Comparison of ENCODE assay signal across 28 cellular contexts in the genomic region with DNA sequence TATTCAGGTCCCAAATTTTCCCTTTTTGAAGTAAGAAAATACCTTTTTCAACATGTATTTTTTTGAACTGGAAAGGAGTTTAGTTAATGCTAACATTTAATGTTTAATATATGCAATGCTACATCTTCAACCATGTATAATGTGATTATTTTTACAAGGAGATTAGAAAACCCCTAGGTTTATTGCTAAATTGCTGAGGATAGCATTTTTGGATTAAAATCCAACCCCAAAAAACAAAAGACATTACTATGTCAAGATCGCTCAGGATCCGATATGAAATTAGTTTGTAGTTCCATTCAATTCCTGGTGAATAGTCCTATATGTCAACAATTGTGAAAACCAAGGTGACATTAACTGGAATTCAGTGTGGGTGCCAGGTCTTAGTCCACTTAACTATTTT. TPM values are rescaled to one million over a fixed set of nuclear protein-coding genes. Genes with fewer than 3 reads are reported as not detected.
DNase-seq lines count a peak whose midpoint lies in the region; ATAC-seq, FAIRE-seq and TF ChIP-seq lines count a peak whose summit lies in the region.
"Had no signal": no experiment of that assay in that cellular context is flagged by ENCODE, and none has a peak within 500 bp of the region (broad histone marks: within the 10 kb centered on the region; RNA-seq: fewer than 3 reads in every experiment).

No MANE protein-coding gene starts in this region.

- H4K20me1 ChIP-seq in HepG2 (ENCODE audit: insufficient read depth, low read length): no peaks in the 10 kb centered on the region
- no peaks in the 10 kb centered on the region for H4K20me1 ChIP-seq in H1 (replicated peaks in 1 of 2; ENCODE audit: control insufficient read depth in 1 of 2, insufficient read depth in 2 of 2, low read length in 2 of 2)
- no peaks in the 10 kb centered on the region for H4K20me1 ChIP-seq in Karpas-422 (ENCODE audit: insufficient read depth, low read depth, low read length)
- H4K20me1 ChIP-seq: BLaER1 had no signal

- H3K9me3 ChIP-seq in HepG2 (ENCODE audit: low read length) (no peaks in the 10 kb centered on the region), right lobe of liver (no peaks in the 10 kb centered on the region), SK-N-MC (ENCODE audit: low read depth, low read length) (no peaks in the 10 kb centered on the region), H1 (ENCODE audit: insufficient read depth in 2 of 2, low read depth in 1 of 2, low read length in 1 of 2) (no peaks in the 10 kb centered on the region), Karpas-422 (ENCODE audit: low read length) (peaks cover 34% of the 10 kb centered on the region)
- H3K9me3 ChIP-seq: BE2C, BLaER1 had no signal

- no peak overlapping the region for H3K4me3 Mint-ChIP-seq in osteocyte (ENCODE audit: unreplicated experiment)
- H3K4me3 Mint-ChIP-seq: CD14-positive monocyte; CD4-positive, alpha-beta memory T cell; CD4-positive, CD25-positive, alpha-beta regulatory T cell; CD8-positive, alpha-beta memory T cell had no signal

- H3K4me1 ChIP-seq in HepG2 (ENCODE audit: insufficient read depth, low read length): no peaks in the 10 kb centered on the region
- no peaks in the 10 kb centered on the region for H3K4me1 ChIP-seq in right lobe of liver
- H3K4me1 ChIP-seq in H1 (replicated peaks in 1 of 4; ENCODE audit: control insufficient read depth in 3 of 4, insufficient read depth in 4 of 4, low read length in 3 of 4): peaks cover 0 to 4% (median under 1%) of the 10 kb centered on the region in 4 experiments; a peak in 2 of 7 replicates
- no peaks in the 10 kb centered on the region for H3K4me1 ChIP-seq in Karpas-422 (ENCODE audit: low read length)
- H3K4me1 ChIP-seq: BE2C, BLaER1 had no signal

- FAIRE-seq in HepG2 (lab: Jason Lieb, UNC) (no peak), H1 (lab: Jason Lieb, UNC) (no peak)
- FAIRE-seq: GM12878, GM12892, GM18507 had no signal

- no peaks in the 10 kb centered on the region for H3K4me1 Mint-ChIP-seq in osteocyte (ENCODE audit: unreplicated experiment)
- H3K4me1 Mint-ChIP-seq: CD14-positive monocyte; CD4-positive, alpha-beta memory T cell; CD4-positive, CD25-positive, alpha-beta regulatory T cell; CD8-positive, alpha-beta memory T cell had no signal

- H4K8ac ChIP-seq in H1 (ENCODE audit: extremely low read depth, insufficient read depth, low read length): no peak overlapping the region

- H3K9me3 Mint-ChIP-seq in osteocyte (ENCODE audit: unreplicated experiment): no peaks in the 10 kb centered on the region

- intact Hi-C loops in HepG2 (cut with micrococcal nuclease; ENCODE audit: unreplicated experiment) (no loop called here), right lobe of liver (cut with DNase I) (no loop called here)

- H3K23ac ChIP-seq in H1 (ENCODE audit: insufficient read length): no peak overlapping the region

- no peaks in the 10 kb centered on the region for H3K27me3 Mint-ChIP-seq in osteocyte (ENCODE audit: unreplicated experiment)
- H3K27me3 Mint-ChIP-seq: CD4-positive, alpha-beta memory T cell; CD4-positive, CD25-positive, alpha-beta regulatory T cell; CD8-positive, alpha-beta memory T cell had no signal

- no peak overlapping the region for H2BK15ac ChIP-seq in H1 (ENCODE audit: low read length)

- no peak overlapping the region for H3K56ac ChIP-seq in H1 (replicated peaks; ENCODE audit: insufficient read length, low read depth, low read length)

- no peak overlapping the region for H3K4me3 ChIP-seq in HepG2 (replicated peaks in 1 of 3; ENCODE audit: insufficient read depth in 1 of 3, low read depth in 2 of 3, low read length in 3 of 3)
- no peak overlapping the region for H3K4me3 ChIP-seq in right lobe of liver
- peak overlapping the region; percentile 9; the same call in 1 of the 2 replicates for H3K4me3 ChIP-seq in SK-N-MC
- no peak overlapping the region for H3K4me3 ChIP-seq in H1 (ENCODE audit: extremely low read depth in 1 of 4, insufficient read depth in 2 of 4, low read depth in 3 of 4, low read length in 4 of 4)
- H3K4me3 ChIP-seq in Karpas-422 (ENCODE audit: low read length): no peak overlapping the region
- H3K4me3 ChIP-seq: BLaER1, GM12878 had no signal

- H2BK5ac ChIP-seq in H1 (ENCODE audit: low read depth, low read length): no peak overlapping the region

- H3K79me2 ChIP-seq in HepG2 (ENCODE audit: insufficient read depth, low read length) (no peaks in the 10 kb centered on the region), H1 (ENCODE audit: control insufficient read depth in 1 of 2, insufficient read depth in 2 of 2, low read length in 2 of 2) (no peaks in the 10 kb centered on the region), Karpas-422 (ENCODE audit: low read length) (no peaks in the 10 kb centered on the region)

- H3K14ac ChIP-seq in H1 (ENCODE audit: insufficient read length): no peak overlapping the region

- H2BK20ac ChIP-seq in H1 (ENCODE audit: low read length): no peak overlapping the region

- H3K4me2 ChIP-seq in HepG2 (ENCODE audit: low read depth, low read length) (no peak overlapping the region), H1 (ENCODE audit: insufficient read depth in 1 of 2, low read depth in 2 of 2, low read length in 2 of 2) (no peak overlapping the region), Karpas-422 (ENCODE audit: low read depth, low read length, poor library complexity, severe bottlenecking) (no peak overlapping the region)
- H3K4me2 ChIP-seq: BLaER1 had no signal

- H2AFZ ChIP-seq in HepG2 (ENCODE audit: low read length) (no peak overlapping the region), H1 (ENCODE audit: low read length) (no peak overlapping the region), Karpas-422 (ENCODE audit: low read length) (no peak overlapping the region)

- POLR2A ChIA-PET in HepG2 (lab: Yijun Ruan, JAX): no interaction called here
- POLR2A ChIA-PET in H1 (lab: Charles Lee; ENCODE audit: partially characterized antibody): interaction anchor here (0.6 kb wide), 1 partner anchor 11 kb away, joined by 4 read pairs; no protein-coding TSS in a partner anchor

- H3K4ac ChIP-seq in H1 (replicated peaks; ENCODE audit: insufficient read length, low read depth, low read length): no peak overlapping the region

- H2BK12ac ChIP-seq in H1 (ENCODE audit: low read depth, low read length): no peak overlapping the region

- no TSS peak for BruUV-seq in HepG2 (replicated peaks; lab: Mats Ljungman, UMichigan)

- H3K36me3 ChIP-seq in HepG2 (replicated peaks in 1 of 2; ENCODE audit: control insufficient read depth in 1 of 2, insufficient read depth in 2 of 2, low read length in 2 of 2) (no peaks in the 10 kb centered on the region), right lobe of liver (no peaks in the 10 kb centered on the region), SK-N-MC (ENCODE audit: insufficient read depth, low read length) (0 out of 2 replicates have a peak, but pooled peaks cover 6% of the 10 kb centered on the region), H1 (ENCODE audit: control insufficient read depth in 2 of 4, insufficient read depth in 4 of 4, low read length in 3 of 4) (no peaks in the 10 kb centered on the region), Karpas-422 (ENCODE audit: insufficient read depth, low read length) (no peaks in the 10 kb centered on the region)
- H3K36me3 ChIP-seq: BE2C, BLaER1 had no signal

- H2AK5ac ChIP-seq in H1 (ENCODE audit: low read depth, low read length): no peak overlapping the region

- H3K27ac ChIP-seq in HepG2 (ENCODE audit: extremely low read length, insufficient read depth, low read length) (no peak overlapping the region), right lobe of liver (no peak overlapping the region), SK-N-MC (no peak overlapping the region), H1 (ENCODE audit: low read depth, low read length) (no peak overlapping the region), Karpas-422 (ENCODE audit: low read length) (no peak overlapping the region)
- H3K27ac ChIP-seq: 22Rv1, BLaER1 had no signal

- CTCF ChIA-PET in HepG2 (lab: Yijun Ruan, JAX; ENCODE audit: low intra/inter-chr PET ratio, low total read pairs): no interaction called here
- CTCF ChIA-PET in H1 (lab: Charles Lee; ENCODE audit: partially characterized antibody): no interaction called here

- no peak for TF ChIP-seq RAD21 in HepG2 (CRISPR knock-in tag; IDR thresholded peaks at IDR 0.05)
- TF ChIP-seq RAD21 in H1 (IDR thresholded peaks at IDR 0.05 in 1 of 2, conservative IDR thresholded peaks at IDR 0.05 in 1 of 2; ENCODE audit: low read depth in 2 of 2, low read length in 2 of 2): no peak

- H3K27me3 ChIP-seq in HepG2 (ENCODE audit: control insufficient read depth in 1 of 2, insufficient read depth in 2 of 2, low read length in 2 of 2): no peaks in the 10 kb centered on the region
- H3K27me3 ChIP-seq in right lobe of liver: no peaks in the 10 kb centered on the region
- no peaks in the 10 kb centered on the region for H3K27me3 ChIP-seq in H1 (replicated peaks in 1 of 4; ENCODE audit: control insufficient read depth in 3 of 4, extremely low read depth in 1 of 4, insufficient read depth in 3 of 4, low read length in 3 of 4)
- no peaks in the 10 kb centered on the region for H3K27me3 ChIP-seq in Karpas-422 (ENCODE audit: low read length)
- H3K27me3 ChIP-seq: BE2C, BLaER1 had no signal

- in situ Hi-C loops in HepG2 (cut with HindIII; ENCODE audit: extremely low pct_ligation_motif_present, low pct_unique_long_range_greater_than_20kb): no loop called here

- H3K79me1 ChIP-seq in H1 (ENCODE audit: low read depth, low read length): no peaks in the 10 kb centered on the region

- H2BK120ac ChIP-seq in H1 (replicated peaks; ENCODE audit: low read depth, low read length): no peak overlapping the region

- H3K27ac Mint-ChIP-seq in osteocyte (ENCODE audit: unreplicated experiment): no peak overlapping the region
- H3K27ac Mint-ChIP-seq: CD14-positive monocyte; CD4-positive, alpha-beta memory T cell; CD4-positive, CD25-positive, alpha-beta regulatory T cell; CD8-positive, alpha-beta memory T cell had no signal

- H4K91ac ChIP-seq in H1 (replicated peaks; ENCODE audit: insufficient read length, low read length): no peak overlapping the region

- H3K9me2 ChIP-seq in Karpas-422 (replicated peaks; ENCODE audit: insufficient read depth, low read length): no peaks in the 10 kb centered on the region

- TF ChIP-seq POLR2A in HepG2 (IDR thresholded peaks at IDR 0.05; ENCODE audit: insufficient read depth in 1 of 2, low read depth in 2 of 2, low read length in 2 of 2) (no peak), right lobe of liver (IDR thresholded peaks at IDR 0.05) (no peak), H1 (IDR thresholded peaks at IDR 0.05; ENCODE audit: control extremely low read depth in 1 of 2, low read depth in 2 of 2, low read length in 2 of 2) (no peak)

- TF ChIP-seq CTCF in HepG2 (CRISPR knock-in tag; IDR thresholded peaks at IDR 0.05) (no peak), right lobe of liver (IDR thresholded peaks at IDR 0.05) (no peak), H1 (IDR thresholded peaks at IDR 0.05; ENCODE audit: control extremely low read depth in 1 of 3, insufficient read depth in 1 of 3, low read depth in 1 of 3, low read length in 3 of 3) (no peak), osteocyte (IDR thresholded peaks at IDR 0.05) (no peak)

- DNase-seq in HepG2 (ENCODE audit: low spot score) (no peak), right lobe of liver (no peak), SK-N-MC (ENCODE audit: low read depth, low spot score) (no peak), H1 (ENCODE audit: low read depth in 1 of 2, low spot score in 2 of 2) (no peak), osteocyte (ENCODE audit: extremely low spot score, unreplicated experiment) (no peak), Karpas-422 (no peak)
- DNase-seq: ACHN; BE2C; C1 segment of cervical spinal cord; CD4-positive, alpha-beta memory T cell; CD4-positive, CD25-positive, alpha-beta regulatory T cell; CD8-positive, alpha-beta memory T cell; COR-L47; DMS 273 treated with DMSO at 0.1 percent for 48 hours; DMS153; DMS53; DMS79; DND-41; EL; GDM1 had no signal

- no peak overlapping the region for H3K9ac ChIP-seq in HepG2 (ENCODE audit: insufficient read depth, low read depth, low read length)
- no peak overlapping the region for H3K9ac ChIP-seq in SK-N-MC (ENCODE audit: insufficient read length)
- H3K9ac ChIP-seq in H1 (replicated peaks in 1 of 4; ENCODE audit: extremely low read depth in 1 of 4, low read depth in 3 of 4, low read length in 3 of 4): no peak overlapping the region
- no peak overlapping the region for H3K9ac ChIP-seq in Karpas-422 (ENCODE audit: low read length)
- H3K9ac ChIP-seq: BLaER1 had no signal

- H3K18ac ChIP-seq in H1 (ENCODE audit: extremely low read depth, low read length): no peak overlapping the region

- 34% methylated on average over 2 of the region's 2 CpGs for WGBS in HepG2 (ENCODE audit: low lambda C conversion rate)
- WGBS in right lobe of liver (ENCODE audit: insufficient coverage, low coverage, low lambda C conversion rate, missing lambda C conversion rate): 78% methylated on average over 2 of the region's 2 CpGs
- 100% methylated on average over 2 of the region's 2 CpGs; no CpG with 5 or more reads in 1 of the 2 experiments for WGBS in H1 (ENCODE audit: extremely low coverage in 1 of 2, insufficient coverage in 1 of 2, insufficient read length in 1 of 2, insufficient replicate concordance in 2 of 2, low coverage in 1 of 2, low lambda C conversion rate in 2 of 2, missing lambda C conversion rate in 1 of 2), 2 experiments

- TF ChIP-seq EP300 in HepG2 (IDR thresholded peaks at IDR 0.05; ENCODE audit: low read depth in 2 of 2, low read length in 2 of 2) (no peak), HepG2 (CRISPR knock-in tag; IDR thresholded peaks at IDR 0.05; ENCODE audit: borderline replicate concordance) (no peak), H1 (IDR thresholded peaks at IDR 0.05; ENCODE audit: borderline replicate concordance in 1 of 2, low read depth in 2 of 2, low read length in 2 of 2) (no peak)

- H4K5ac ChIP-seq in H1 (ENCODE audit: insufficient read length, low read depth, low read length): no peak overlapping the region

- no peak for ATAC-seq in HepG2
- ATAC-seq in right lobe of liver: no peak
- ATAC-seq: GM12878 had no signal

- no peaks in the 10 kb centered on the region for H3K36me3 Mint-ChIP-seq in osteocyte (ENCODE audit: unreplicated experiment)
- H3K36me3 Mint-ChIP-seq: CD14-positive monocyte; CD4-positive, alpha-beta memory T cell; CD4-positive, CD25-positive, alpha-beta regulatory T cell; CD8-positive, alpha-beta memory T cell had no signal

- H3K23me2 ChIP-seq in H1 (ENCODE audit: low read depth, low read length): no peaks in the 10 kb centered on the region

RNA-seq across cellular contexts. Expression of a gene that starts 35.2 kb away (rescaled TPM):
- total RNA-seq in HepG2 (2016; rRNA removed; fragmentation: Illumina TruSeq; extraction: Trizol) (0.04 TPM in 1 of 2 replicates, not detected in the other), right lobe of liver (1 to 10 TPM in 2 of 6 experiments, under 1 TPM in 3, not detected in 1; 0.06 to 1.7 (median 0.15) TPM), osteocyte (3.6 and 4.5 TPM in 2 replicates)
- total RNA-seq in HepG2 (2016; cell fraction: cytosol; rRNA removed; fragmentation: Illumina TruSeq; extraction: Trizol; ENCODE audit: low read depth): not detected in 2 replicates
- 0.02 TPM in 1 of 2 replicates, not detected in the other for total RNA-seq in HepG2 (2016; cell fraction: insoluble cytoplasmic fraction; rRNA removed; fragmentation: Illumina TruSeq; extraction: Trizol)
- not detected in 2 replicates for total RNA-seq in HepG2 (2016; cell fraction: membrane; rRNA removed; fragmentation: Illumina TruSeq; extraction: Trizol)
- total RNA-seq in HepG2 (2016; cell fraction: nucleus; rRNA removed; fragmentation: Illumina TruSeq; extraction: Trizol): 0.34 TPM in 2 replicates
- polyA plus RNA-seq in HepG2 (2011; rRNA removed) (not detected in 2 replicates), H1 (2011; rRNA removed) (0.03 and 0.08 TPM in 2 replicates)
- 0.01 TPM in 1 of 2 replicates, not detected in the other for polyA plus RNA-seq in HepG2 (2011; cell fraction: cytosol; rRNA removed)
- polyA plus RNA-seq in HepG2 (2011; cell fraction: nucleus; rRNA removed): 0.02 TPM in 1 of 2 replicates, not detected in the other
- not detected in 2 replicates for polyA plus RNA-seq in HepG2 (2012)
- polyA plus RNA-seq in HepG2 (2016; cell fraction: cytosol; fragmentation: Illumina TruSeq; extraction: Trizol; ENCODE audit: low read depth): not detected in 2 replicates
- not detected in 2 replicates for polyA plus RNA-seq in HepG2 (2016; cell fraction: insoluble cytoplasmic fraction; fragmentation: Illumina TruSeq; extraction: Trizol; ENCODE audit: low read depth)
- not detected in 2 replicates for polyA plus RNA-seq in HepG2 (2016; cell fraction: membrane; fragmentation: Illumina TruSeq; extraction: Trizol; ENCODE audit: low read depth)
- 0.05 TPM in 1 of 2 replicates, not detected in the other for polyA plus RNA-seq in HepG2 (2016; cell fraction: nucleus; fragmentation: Illumina TruSeq; extraction: Trizol; ENCODE audit: insufficient read depth, low read depth)
- polyA minus RNA-seq in HepG2 (2011; rRNA and poly(A)+ RNA removed; ENCODE audit: low replicate concordance): 16.6 TPM in 1 of 2 replicates, not detected in the other
- polyA minus RNA-seq in HepG2 (2011; cell fraction: cytosol; rRNA and poly(A)+ RNA removed): 0.30 TPM in 1 of 2 replicates, not detected in the other
- under 0.01 TPM in 2 replicates for polyA minus RNA-seq in HepG2 (2011; cell fraction: nucleus; rRNA and poly(A)+ RNA removed)
- total RNA-seq in H1 (2021; fragmentation: NEBNext Ultra II Directional; extraction: Animal tissue kit (Norgen Biotek cat#: 25700)): 0.04 TPM in 1 of 2 replicates, not detected in the other
- 0.04 TPM for polyA plus RNA-seq in H1 (2011; cell fraction: cytosol; rRNA removed)
- 0.06 TPM for polyA plus RNA-seq in H1 (2011; cell fraction: nucleus; rRNA removed)
- 0.01 to 0.11 TPM (median 0.09 TPM) in 4 replicates for polyA plus RNA-seq in H1 (2012, experiment 1 of 2)
- not detected for polyA plus RNA-seq in H1 (2012, experiment 2 of 2)
- 0.14 TPM for polyA plus RNA-seq in H1 (2013, experiment 1 of 2)
- polyA plus RNA-seq in H1 (2013, experiment 2 of 2): 0.15 TPM
- polyA minus RNA-seq in H1 (2011; rRNA and poly(A)+ RNA removed): 0.68 and 2.5 TPM in 2 replicates
- not detected for polyA minus RNA-seq in H1 (2011; cell fraction: cytosol; rRNA and poly(A)+ RNA removed)
- 2.9 TPM for polyA minus RNA-seq in H1 (2011; cell fraction: nucleus; rRNA and poly(A)+ RNA removed)
- not detected in 2 replicates for total RNA-seq in Karpas-422 (2014; rRNA removed; shearing (Covaris generic); ENCODE audit: low replicate concordance)
- total RNA-seq: CD4-positive, alpha-beta memory T cell; CD4-positive, CD25-positive, alpha-beta regulatory T cell; CD8-positive, alpha-beta memory T cell; Daoy; G401 had no signal
- polyA plus RNA-seq: CD14-positive monocyte; CD4-positive, alpha-beta memory T cell; CD4-positive, CD25-positive, alpha-beta regulatory T cell; CD8-positive, alpha-beta memory T cell had no signal
